8 cellular contexts compared by ENCODE assay signal in the genomic region with DNA sequence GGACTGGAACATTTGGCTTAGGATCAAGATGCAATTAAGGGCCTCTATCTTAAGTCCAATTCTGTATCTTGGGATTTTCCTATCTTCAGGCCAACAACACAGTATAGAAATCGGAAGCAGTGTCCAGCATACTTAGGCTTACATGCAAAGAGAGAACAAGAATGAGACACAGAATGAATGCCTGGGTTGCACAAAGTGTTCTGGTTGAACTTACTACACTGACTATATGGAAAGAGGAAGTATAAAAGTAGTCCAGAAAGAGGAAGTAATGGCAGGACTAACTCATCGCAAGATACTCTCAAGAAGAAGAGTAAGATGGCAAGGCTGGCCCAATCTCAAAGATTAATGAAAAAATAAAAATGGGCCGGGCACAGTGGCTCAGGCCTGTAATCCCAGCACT.
A peak's percentile ranks its signal among the peaks of the same experiment; 100 is the strongest.
DNase-seq lines count a peak whose midpoint lies in the region; ATAC-seq, FAIRE-seq and TF ChIP-seq lines count a peak whose summit lies in the region.

No MANE protein-coding gene starts in this region.

- intact Hi-C loops in K562 (cut with micrococcal nuclease) = no loop called here

- no peak for TF ChIP-seq CTCF in GM12865 (IDR thresholded peaks at IDR 0.05; ENCODE audit: insufficient read depth, low read depth, low read length, missing control alignments)
- TF ChIP-seq CTCF in K562 (IDR thresholded peaks at IDR 0.05 in 2 of 3, conservative IDR thresholded peaks at IDR 0.05 in 1 of 3; ENCODE audit: insufficient read depth in 2 of 3, low read depth in 1 of 3, low read length in 3 of 3) = no peak

- H3K4me3 ChIP-seq in GM12865 (ENCODE audit: low read depth, low read length) = no peak overlapping the region
- H3K4me3 ChIP-seq in K562 = no peak overlapping the region

- no peak overlapping the region for H3K9ac ChIP-seq in K562 (ENCODE audit: insufficient read depth in 1 of 2, low read depth in 2 of 2, low read length in 2 of 2)

- H3K9me3 ChIP-seq in K562 (replicated peaks; ENCODE audit: control insufficient read depth, insufficient read depth, low read depth, low read length) = no peaks in the 10 kb centered on the region

- peaks cover 0 to 4% of the 10 kb centered on the region in 2 experiments; a peak in 3 of 5 replicates for H3K27me3 ChIP-seq in K562 (ENCODE audit: control insufficient read depth in 2 of 2, insufficient read depth in 2 of 2, low read length in 2 of 2)

- H3K9me1 ChIP-seq in K562 (ENCODE audit: control insufficient read depth, insufficient read depth, low read length) = no peaks in the 10 kb centered on the region

- CTCF ChIA-PET in K562 (lab: Yijun Ruan, JAX; ENCODE audit: low intra/inter-chr PET ratio) = no interaction called here

- DNase-seq in GM12865 (ENCODE audit: low read depth) (peak; percentile 48), K562 (ENCODE audit: extremely low read depth in 1 of 4, low spot score in 3 of 4) (no peak), NCI-H82 treated with DMSO at 0.1 percent for 48 hours (lab: John Stamatoyannopoulos, UW; ENCODE audit: unreplicated experiment) (no peak), NCI-H128 (lab: John Stamatoyannopoulos, UW; ENCODE audit: unreplicated experiment) (no peak)
- DNase-seq in activated CD4-positive, alpha-beta T cell treated with anti-CD3 and anti-CD28 coated beads, Interleukin-2, amount 50 U/mL, for 1 hour = no peak

- H3K36me3 ChIP-seq in K562 (ENCODE audit: control insufficient read depth, insufficient read depth, low read length) = no peaks in the 10 kb centered on the region

- POLR2A ChIA-PET in K562 (lab: Yijun Ruan, JAX) = no interaction called here

- H3K4me2 ChIP-seq in K562 (ENCODE audit: insufficient read depth, low read length) = no peak overlapping the region

- no peaks in the 10 kb centered on the region for H3K79me2 ChIP-seq in K562 (ENCODE audit: control insufficient read depth, insufficient read depth, low read length)

- peak; percentile 75 for ATAC-seq in GM21526 (IDR thresholded peaks at IDR 0.05; ENCODE audit: low FRiP score, unreplicated experiment)
- ATAC-seq in HG03575 (IDR thresholded peaks at IDR 0.05; ENCODE audit: extremely low read depth, insufficient number of reproducible peaks, low FRiP score, unreplicated experiment) = peak; percentile 49
- no peak for ATAC-seq in K562
- ATAC-seq in GM19397 (IDR thresholded peaks at IDR 0.05; ENCODE audit: unreplicated experiment) = no peak

- no peaks in the 10 kb centered on the region for H4K20me1 ChIP-seq in K562 (replicated peaks; ENCODE audit: control insufficient read depth, insufficient read depth, low read length)

- no peaks in the 10 kb centered on the region for H3K4me1 ChIP-seq in K562 (replicated peaks in 1 of 2; ENCODE audit: control insufficient read depth in 2 of 2, insufficient read depth in 2 of 2, low read length in 2 of 2)

- WGBS in K562 (ENCODE audit: insufficient coverage, low coverage, missing lambda C conversion rate) = 3% methylated on average over 3 of the region's 3 CpGs

- no TSS peak for BruUV-seq in K562 (replicated peaks; lab: Mats Ljungman, UMichigan)

- no peak overlapping the region for H2AFZ ChIP-seq in K562 (ENCODE audit: low read depth, low read length)

- no peak for TF ChIP-seq EP300 in K562 (IDR thresholded peaks at IDR 0.05; ENCODE audit: low read length)

- TF ChIP-seq POLR2A in K562 (conservative IDR thresholded peaks at IDR 0.05) = no peak

- in situ Hi-C loops in K562 (cut with MboI) = no loop called here

- H3K27ac ChIP-seq in K562 (ENCODE audit: extremely low read depth, low read depth, low read length) = no peak overlapping the region

- FAIRE-seq in K562 (lab: Jason Lieb, UNC) = no peak

- no peak for TF ChIP-seq RAD21 in K562 (CRISPR knock-in tag; conservative IDR thresholded peaks at IDR 0.05 in 1 of 2, IDR thresholded peaks at IDR 0.05 in 1 of 2)

TF ChIP-seq in K562, 482 proteins besides CTCF, POLR2A, EP300 and RAD21:
- TF ChIP-seq ZNF324 (CRISPR knock-in tag; IDR thresholded peaks at IDR 0.05) = peak; percentile 83
- TF ChIP-seq, protein P1, sequence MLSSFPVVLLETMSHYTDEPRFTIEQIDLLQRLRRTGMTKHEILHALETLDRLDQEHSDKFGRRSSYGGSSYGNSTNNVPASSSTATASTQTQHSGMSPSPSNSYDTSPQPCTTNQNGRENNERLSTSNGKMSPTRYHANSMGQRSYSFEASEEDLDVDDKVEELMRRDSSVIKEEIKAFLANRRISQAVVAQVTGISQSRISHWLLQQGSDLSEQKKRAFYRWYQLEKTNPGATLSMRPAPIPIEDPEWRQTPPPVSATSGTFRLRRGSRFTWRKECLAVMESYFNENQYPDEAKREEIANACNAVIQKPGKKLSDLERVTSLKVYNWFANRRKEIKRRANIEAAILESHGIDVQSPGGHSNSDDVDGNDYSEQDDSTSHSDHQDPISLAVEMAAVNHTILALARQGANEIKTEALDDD (IDR thresholded peaks at IDR 0.05) = peak; percentile 60; the same call in 1 of the 2 replicates
- TF ChIP-seq KAT2B (IDR thresholded peaks at IDR 0.05; ENCODE audit: low read depth, low read length) = no peak
- TF ChIP-seq PTBP1 (IDR thresholded peaks at IDR 0.05; ENCODE audit: low read depth, low read length) = no peak

Comparison
In these comparisons a context has a peak if more than half of its experiments do, and no peak if none do; other contexts are left out.
1. ATAC-seq: peak in GM21526 (single experiment) and HG03575 (single experiment); none in K562 (single experiment) and GM19397 (single experiment).